Comparison of ENCODE assay signal across 10 cellular contexts in the genomic region with DNA sequence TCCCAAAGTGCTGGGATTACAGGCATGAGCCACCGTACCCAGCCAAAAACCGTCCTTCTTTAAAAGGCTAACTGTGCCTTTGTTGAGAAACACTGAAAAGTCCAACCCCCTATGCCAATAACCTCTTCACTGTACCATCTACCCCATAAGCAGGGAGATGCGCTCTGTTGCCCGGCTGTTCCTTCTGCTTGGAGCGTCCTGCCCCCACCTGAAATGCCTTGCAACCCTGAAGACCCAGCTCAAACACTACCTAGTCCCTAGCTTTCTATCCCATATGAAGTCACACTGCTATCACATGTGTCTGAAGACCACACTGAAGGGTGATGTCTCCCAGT. TPM values are rescaled to one million over a fixed set of nuclear protein-coding genes. Genes with fewer than 3 reads are reported as not detected.
DNase-seq lines count a peak whose midpoint lies in the region; ATAC-seq and TF ChIP-seq lines count a peak whose summit lies in the region.
"Had no signal": no experiment of that assay in that cellular context is flagged by ENCODE, and none has a peak within 500 bp of the region (broad histone marks: within the 10 kb centered on the region; RNA-seq: fewer than 3 reads in every experiment).

No MANE protein-coding gene starts in this region.

- H3K36me3 ChIP-seq in RWPE2 (ENCODE audit: low read depth) = peaks cover 64% of the 10 kb centered on the region
- H3K36me3 ChIP-seq in gastroesophageal sphincter = peaks cover 0 to 41% of the 10 kb centered on the region in 2 donors
- peaks cover 0 to 37% (median 10%) of the 10 kb centered on the region in 4 donors for H3K36me3 ChIP-seq in sigmoid colon

- H3K4me1 ChIP-seq in RWPE2 (ENCODE audit: insufficient read depth, poor library complexity, severe bottlenecking) (peaks cover 23% of the 10 kb centered on the region), gastroesophageal sphincter (peaks cover 8 to 52% (median 12%) of the 10 kb centered on the region in 3 donors), sigmoid colon (peaks cover 0 to 42% (median 31%) of the 10 kb centered on the region in 4 donors)

- peak overlapping the region; percentile 5 for H3K4me3 Mint-ChIP-seq in activated T-cell treated with anti-CD3 and anti-CD28 coated beads, Interleukin-2, amount 50 U/mL, for 4 hours

- peak in 1 of 2 donors; percentile 4 for ATAC-seq in activated T-cell treated with anti-CD3 and anti-CD28 coated beads, Interleukin-2, amount 50 U/mL, for 4 hours
- ATAC-seq in RWPE2 (ENCODE audit: low read depth) (no peak), gastroesophageal sphincter (no peak), HG03457 (IDR thresholded peaks at IDR 0.05; ENCODE audit: unreplicated experiment) (no peak), SK-N-SH treated with all-trans-retinoic acid at 6 μM for 48 hours (no peak)

- intact Hi-C loops in sigmoid colon (cut with DNase I) = no loop called here

- no peaks in the 10 kb centered on the region for H3K27me3 Mint-ChIP-seq in activated T-cell treated with anti-CD3 and anti-CD28 coated beads, Interleukin-2, amount 50 U/mL, for 4 hours (ENCODE audit: low read depth)

- peaks cover 25% of the 10 kb centered on the region for H3K4me1 Mint-ChIP-seq in activated T-cell treated with anti-CD3 and anti-CD28 coated beads, Interleukin-2, amount 50 U/mL, for 4 hours (ENCODE audit: low read depth)

- H3K27me3 ChIP-seq in RWPE2 (ENCODE audit: insufficient read depth, poor library complexity, severe bottlenecking) = no peaks in the 10 kb centered on the region
- no peaks in the 10 kb centered on the region for H3K27me3 ChIP-seq in gastroesophageal sphincter
- no peaks in the 10 kb centered on the region for H3K27me3 ChIP-seq in sigmoid colon
- H3K27me3 ChIP-seq: left lung had no signal

- TF ChIP-seq CTCF in RWPE2 (IDR thresholded peaks at IDR 0.05; ENCODE audit: poor library complexity, severe bottlenecking) (no peak), gastroesophageal sphincter (IDR thresholded peaks at IDR 0.05) (no peak), sigmoid colon (IDR thresholded peaks at IDR 0.05) (no peak)

- H3K9me3 Mint-ChIP-seq in activated T-cell treated with anti-CD3 and anti-CD28 coated beads, Interleukin-2, amount 50 U/mL, for 4 hours = no peaks in the 10 kb centered on the region

- H3K4me3 ChIP-seq in RWPE2 (ENCODE audit: severe bottlenecking) (no peak overlapping the region), gastroesophageal sphincter (no peak overlapping the region), sigmoid colon (no peak overlapping the region)

- 51% methylated on average over 5 of the region's 5 CpGs; no CpG with 5 or more reads in 1 of the 2 donors for WGBS in gastroesophageal sphincter (ENCODE audit: low coverage in 1 of 2), 2 donors
- WGBS in sigmoid colon, 2 donors = 75 to 85% methylated on average over 5 of the region's 5 CpGs

- TF ChIP-seq EP300 in gastroesophageal sphincter (IDR thresholded peaks at IDR 0.05) = no peak
- no peak for TF ChIP-seq EP300 in sigmoid colon (IDR thresholded peaks at IDR 0.05)

- peaks cover 18% of the 10 kb centered on the region for H3K36me3 Mint-ChIP-seq in activated T-cell treated with anti-CD3 and anti-CD28 coated beads, Interleukin-2, amount 50 U/mL, for 4 hours (ENCODE audit: insufficient read depth)

- no peak for TF ChIP-seq POLR2A in gastroesophageal sphincter (IDR thresholded peaks at IDR 0.05)
- TF ChIP-seq POLR2A in sigmoid colon (IDR thresholded peaks at IDR 0.05) = no peak

- H3K27ac ChIP-seq in RWPE2 (ENCODE audit: poor library complexity, severe bottlenecking) (peak overlapping the region; percentile 73), gastroesophageal sphincter (peak overlapping the region in 3 of 4 donors; percentile 25 to 69 (median 64)), sigmoid colon (peak overlapping the region in 3 of 4 donors; percentile 2 to 63 (median 63))

- H3K9me3 ChIP-seq in RWPE2 (ENCODE audit: severe bottlenecking) = no peaks in the 10 kb centered on the region
- H3K9me3 ChIP-seq in gastroesophageal sphincter = no peaks in the 10 kb centered on the region
- no peaks in the 10 kb centered on the region for H3K9me3 ChIP-seq in sigmoid colon
- H3K9me3 ChIP-seq: left lung had no signal

- no peak for DNase-seq in activated T-cell treated with anti-CD3 and anti-CD28 coated beads, Interleukin-2, amount 50 U/mL, for 4 hours
- DNase-seq in activated T-cell treated with anti-CD3 and anti-CD28 coated beads for 4 hours (no peak), RWPE2 (ENCODE audit: low spot score) (peak; percentile 45), sigmoid colon (no peak), middle frontal gyrus (ENCODE audit: extremely low spot score, low spot score) (no peak)
- DNase-seq: activated CD8-positive, alpha-beta memory T cell treated with anti-CD3 and anti-CD28 coated beads, Interleukin-2, amount 50 U/mL, for 4 hours; left lung had no signal

TF ChIP-seq in SK-N-SH treated with all-trans-retinoic acid at 6 μM for 48 hours, 23 proteins besides CTCF, POLR2A, EP300 and RAD21:
- TF ChIP-seq ESRRG (CRISPR knock-in tag; IDR thresholded peaks at IDR 0.05) (no peak), SNAI2 (CRISPR knock-in tag; IDR thresholded peaks at IDR 0.05) (no peak), PPARA (CRISPR knock-in tag; IDR thresholded peaks at IDR 0.05; ENCODE audit: borderline replicate concordance) (no peak), ZNF8 (CRISPR knock-in tag; IDR thresholded peaks at IDR 0.05) (no peak), ZNF70 (CRISPR knock-in tag; IDR thresholded peaks at IDR 0.05) (no peak), ZC3H10 (CRISPR knock-in tag; IDR thresholded peaks at IDR 0.05) (no peak), BACH2 (CRISPR knock-in tag; IDR thresholded peaks at IDR 0.05; ENCODE audit: borderline replicate concordance) (no peak), TOX (CRISPR knock-in tag; IDR thresholded peaks at IDR 0.05; ENCODE audit: borderline replicate concordance) (no peak), GLIS3 (CRISPR knock-in tag; IDR thresholded peaks at IDR 0.05) (no peak)
- TF ChIP-seq, protein P1, sequence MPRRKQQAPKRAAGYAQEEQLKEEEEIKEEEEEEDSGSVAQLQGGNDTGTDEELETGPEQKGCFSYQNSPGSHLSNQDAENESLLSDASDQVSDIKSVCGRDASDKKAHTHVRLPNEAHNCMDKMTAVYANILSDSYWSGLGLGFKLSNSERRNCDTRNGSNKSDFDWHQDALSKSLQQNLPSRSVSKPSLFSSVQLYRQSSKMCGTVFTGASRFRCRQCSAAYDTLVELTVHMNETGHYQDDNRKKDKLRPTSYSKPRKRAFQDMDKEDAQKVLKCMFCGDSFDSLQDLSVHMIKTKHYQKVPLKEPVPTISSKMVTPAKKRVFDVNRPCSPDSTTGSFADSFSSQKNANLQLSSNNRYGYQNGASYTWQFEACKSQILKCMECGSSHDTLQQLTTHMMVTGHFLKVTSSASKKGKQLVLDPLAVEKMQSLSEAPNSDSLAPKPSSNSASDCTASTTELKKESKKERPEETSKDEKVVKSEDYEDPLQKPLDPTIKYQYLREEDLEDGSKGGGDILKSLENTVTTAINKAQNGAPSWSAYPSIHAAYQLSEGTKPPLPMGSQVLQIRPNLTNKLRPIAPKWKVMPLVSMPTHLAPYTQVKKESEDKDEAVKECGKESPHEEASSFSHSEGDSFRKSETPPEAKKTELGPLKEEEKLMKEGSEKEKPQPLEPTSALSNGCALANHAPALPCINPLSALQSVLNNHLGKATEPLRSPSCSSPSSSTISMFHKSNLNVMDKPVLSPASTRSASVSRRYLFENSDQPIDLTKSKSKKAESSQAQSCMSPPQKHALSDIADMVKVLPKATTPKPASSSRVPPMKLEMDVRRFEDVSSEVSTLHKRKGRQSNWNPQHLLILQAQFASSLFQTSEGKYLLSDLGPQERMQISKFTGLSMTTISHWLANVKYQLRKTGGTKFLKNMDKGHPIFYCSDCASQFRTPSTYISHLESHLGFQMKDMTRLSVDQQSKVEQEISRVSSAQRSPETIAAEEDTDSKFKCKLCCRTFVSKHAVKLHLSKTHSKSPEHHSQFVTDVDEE (CRISPR knock-in tag; IDR thresholded peaks at IDR 0.05) = no peak
TF ChIP-seq in SK-N-SH treated with all-trans-retinoic acid at 6 μM for 48 hours: peak in this region for 0.

RNA-seq across cellular contexts. Expression of a gene that starts 27.8 kb away (rescaled TPM):
- 100 to 1,000 TPM; 126 to 144 (median 139) TPM for total RNA-seq in activated T-cell treated with anti-CD3 and anti-CD28 coated beads, Interleukin-2, amount 50 U/mL, for 4 hours
- total RNA-seq in gastroesophageal sphincter (100 to 1,000 TPM in 2 of 4 donors, 10 to 100 TPM in 2; 69.3 to 110 (median 87.9) TPM), sigmoid colon (100 to 1,000 TPM in 1 of 4 donors, 10 to 100 TPM in 3; 55.0 to 117 (median 65.6) TPM)
- 10 to 100 TPM; 80.4 to 94.1 (median 91.3) TPM for polyA plus RNA-seq in sigmoid colon
